8 cellular contexts compared by ENCODE assay signal in the genomic region with DNA sequence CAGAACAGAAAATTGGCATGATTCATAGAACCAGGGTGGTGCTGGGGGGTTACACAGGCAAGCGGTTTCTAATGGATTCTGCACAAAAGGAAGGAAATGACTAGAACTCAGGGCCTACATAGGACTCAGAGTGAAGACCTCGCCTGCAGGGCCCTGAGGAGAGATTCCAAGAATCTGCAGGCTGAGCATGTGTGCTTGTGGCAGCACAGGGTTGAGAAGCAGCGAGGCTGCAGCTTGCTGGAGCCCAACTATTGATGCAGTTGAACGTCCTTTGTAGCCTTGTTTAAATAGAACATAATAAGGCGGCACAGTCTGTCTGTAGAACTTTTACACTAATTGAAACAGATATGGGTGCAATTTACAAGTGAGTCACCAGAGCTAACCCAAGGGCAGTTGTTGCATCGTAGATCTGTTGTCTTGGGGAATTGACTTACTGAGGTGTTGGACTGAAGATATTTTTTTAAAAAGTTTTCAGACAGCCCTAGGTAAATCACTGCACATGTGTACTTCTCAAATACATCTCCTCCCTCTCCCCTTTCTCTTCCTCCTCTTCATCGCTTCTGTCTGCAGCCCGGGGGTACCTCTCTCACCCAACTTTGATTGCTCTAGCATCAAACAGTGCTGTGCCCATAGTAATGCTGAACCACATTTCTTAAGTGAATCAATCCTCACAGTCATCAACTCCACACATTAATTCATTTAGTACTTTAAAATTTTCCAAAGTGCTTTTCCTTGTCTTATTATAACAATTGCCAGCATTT. TPM values are rescaled to one million over a fixed set of nuclear protein-coding genes. Genes with fewer than 3 reads are reported as not detected.
A peak's percentile ranks its signal among the peaks of the same experiment; 100 is the strongest.
DNase-seq lines count a peak whose midpoint lies in the region; ATAC-seq, FAIRE-seq and TF ChIP-seq lines count a peak whose summit lies in the region.

No MANE protein-coding gene starts in this region.

- H3K9ac ChIP-seq in DND-41 (ENCODE audit: low read depth, low read length): no peak overlapping the region

- intact Hi-C loops in breast epithelium (cut with DNase I; ENCODE audit: low total_unique reads): no loop called here
- intact Hi-C loops in uterus (cut with DNase I; ENCODE audit: low total_unique reads): no loop called here
- intact Hi-C loops in sciatic nerve (cut with DNase I): no loop called here

- H3K4me3 ChIP-seq in DND-41 (ENCODE audit: low read depth in 1 of 2, low read length in 2 of 2) (no peak overlapping the region), breast epithelium (no peak overlapping the region), uterus (no peak overlapping the region)

- no peak for TF ChIP-seq POLR2A in breast epithelium (IDR thresholded peaks at IDR 0.05)
- no peak for TF ChIP-seq POLR2A in uterus (IDR thresholded peaks at IDR 0.05)

- H4K20me1 ChIP-seq in DND-41 (ENCODE audit: insufficient read depth, low read length): no peaks in the 10 kb centered on the region

- H3K9me3 Mint-ChIP-seq in natural killer cell treated with Interleukin-12 subunit alpha and Interleukin-12 subunit beta and Interleukin-15 and Interleukin-18, amount 100 ng/mL, for 72 hours: no peaks in the 10 kb centered on the region

- H3K36me3 Mint-ChIP-seq in natural killer cell treated with Interleukin-12 subunit alpha and Interleukin-12 subunit beta and Interleukin-15 and Interleukin-18, amount 100 ng/mL, for 72 hours: no peaks in the 10 kb centered on the region

- H3K27ac ChIP-seq in DND-41 (ENCODE audit: low read length): no peak overlapping the region
- peak overlapping the region; percentile 29 to 66 for H3K27ac ChIP-seq in breast epithelium
- H3K27ac ChIP-seq in uterus: no peak overlapping the region

- no peak overlapping the region for H2AFZ ChIP-seq in DND-41 (ENCODE audit: low read depth, low read length)

- peaks cover 49 to 53% of the 10 kb centered on the region in 2 donors for H3K4me1 Mint-ChIP-seq in natural killer cell treated with Interleukin-12 subunit alpha and Interleukin-12 subunit beta and Interleukin-15 and Interleukin-18, amount 100 ng/mL, for 72 hours (ENCODE audit: low read depth in 2 of 2)

- peak overlapping the region; percentile 65 for H3K4me3 Mint-ChIP-seq in natural killer cell treated with Interleukin-12 subunit alpha and Interleukin-12 subunit beta and Interleukin-15 and Interleukin-18, amount 100 ng/mL, for 72 hours

- H3K27me3 ChIP-seq in DND-41 (ENCODE audit: insufficient read depth, low read length, poor library complexity) (no peaks in the 10 kb centered on the region), breast epithelium (no peaks in the 10 kb centered on the region), uterus (no peaks in the 10 kb centered on the region)

- peaks cover 6% of the 10 kb centered on the region for H3K4me1 ChIP-seq in DND-41 (ENCODE audit: insufficient read depth, low read length)
- H3K4me1 ChIP-seq in breast epithelium: no peaks in the 10 kb centered on the region
- H3K4me1 ChIP-seq in uterus: no peaks in the 10 kb centered on the region

- H3K9me3 ChIP-seq in DND-41 (ENCODE audit: insufficient read depth, low read length, severe bottlenecking) (no peaks in the 10 kb centered on the region), breast epithelium (no peaks in the 10 kb centered on the region), uterus (no peaks in the 10 kb centered on the region)

- H3K36me3 ChIP-seq in DND-41 (ENCODE audit: insufficient read depth, low read length): no peaks in the 10 kb centered on the region
- H3K36me3 ChIP-seq in breast epithelium: no peaks in the 10 kb centered on the region
- H3K36me3 ChIP-seq in uterus: no peaks in the 10 kb centered on the region

- DNase-seq in DND-41 (no peak), NCI-H774 (lab: John Stamatoyannopoulos, UW) (peak; percentile 34), breast epithelium (ENCODE audit: low spot score in 2 of 2) (no peak), NOMO-1 treated with DMSO at 0.1 percent for 48 hours (lab: John Stamatoyannopoulos, UW; ENCODE audit: unreplicated experiment) (no peak), uterus (no peak), HTR-8/SVneo (ENCODE audit: insufficient read length, low spot score) (no peak), sciatic nerve (ENCODE audit: low spot score) (no peak)
- DNase-seq in natural killer cell treated with Interleukin-12 subunit alpha and Interleukin-12 subunit beta and Interleukin-15 and Interleukin-18, amount 100 ng/mL, for 72 hours (ENCODE audit: low spot score): no peak

- FAIRE-seq in HTR-8/SVneo (lab: Jason Lieb, UNC): no peak

- H3K4me2 ChIP-seq in DND-41 (ENCODE audit: insufficient read depth, low read length): no peak overlapping the region

- no peaks in the 10 kb centered on the region for H3K27me3 Mint-ChIP-seq in natural killer cell treated with Interleukin-12 subunit alpha and Interleukin-12 subunit beta and Interleukin-15 and Interleukin-18, amount 100 ng/mL, for 72 hours

- TF ChIP-seq CTCF in DND-41 (IDR thresholded peaks at IDR 0.05; ENCODE audit: borderline replicate concordance, extremely low read depth, low read length, poor library complexity, severe bottlenecking) (no peak), breast epithelium (IDR thresholded peaks at IDR 0.05) (no peak), uterus (IDR thresholded peaks at IDR 0.05) (no peak)

- H3K79me2 ChIP-seq in DND-41 (ENCODE audit: insufficient read depth, low read length): no peaks in the 10 kb centered on the region

- peak; percentile 47 for ATAC-seq in DND-41 (ENCODE audit: insufficient read depth, low read depth)
- ATAC-seq in natural killer cell treated with Interleukin-12 subunit alpha and Interleukin-12 subunit beta and Interleukin-15 and Interleukin-18, amount 100 ng/mL, for 72 hours: peak; percentile 65 to 81
- ATAC-seq in sciatic nerve: no peak

- H3K27ac Mint-ChIP-seq in natural killer cell treated with Interleukin-12 subunit alpha and Interleukin-12 subunit beta and Interleukin-15 and Interleukin-18, amount 100 ng/mL, for 72 hours: peak overlapping the region; percentile 75 to 80

RNA-seq across cellular contexts. Expression of a gene that starts 58.3 kb away (rescaled TPM):
- total RNA-seq in breast epithelium: 10 to 100 TPM in 1 of 3 donors, 1 to 10 TPM in 2; 5.0 to 16.4 (median 9.7) TPM
- total RNA-seq in natural killer cell treated with Interleukin-12 subunit alpha and Interleukin-12 subunit beta and Interleukin-15 and Interleukin-18, amount 100 ng/mL, for 72 hours: 100 to 1,000 TPM; 140 to 169 TPM
- total RNA-seq in uterus: 10 to 100 TPM in 1 of 4 donors, 1 to 10 TPM in 3; 1.5 to 37.1 (median 3.0) TPM
- total RNA-seq in sciatic nerve: 2.5 TPM

Comparison
In these comparisons a context has a peak if more than half of its experiments do, and no peak if none do; other contexts are left out.
1. H3K27ac ChIP-seq: peak in breast epithelium (2 of 2); none in DND-41 (single experiment) and uterus (0 of 2).